Comparison of ENCODE assay signal across 2 cellular contexts in genomic region chr11:19739872-19740271, GRCh38.
TF ChIP-seq lines count a peak whose summit lies in the region.

No MANE protein-coding gene starts in this region.

TF ChIP-seq in IMR-90, 13 proteins besides CTCF, POLR2A, EP300 and RAD21:
- TF ChIP-seq NFE2L2 (IDR thresholded peaks at IDR 0.05; ENCODE audit: low read depth, low read length), result no peak
- peak; percentile 29; the same call in 1 of the 2 replicates for TF ChIP-seq SMC3 (IDR thresholded peaks at IDR 0.05; ENCODE audit: low read depth, low read length)

TF ChIP-seq in H1, 55 proteins besides CTCF, POLR2A, EP300 and RAD21:
- no peak for TF ChIP-seq E2F6 (IDR thresholded peaks at IDR 0.05)
- TF ChIP-seq MAX (IDR thresholded peaks at IDR 0.05), result no peak
- TF ChIP-seq SIN3A (conservative IDR thresholded peaks at IDR 0.05 in 1 of 2, IDR thresholded peaks at IDR 0.05 in 1 of 2; ENCODE audit: low read depth in 1 of 2, low read length in 2 of 2), result no peak
- TF ChIP-seq BRCA1 (IDR thresholded peaks at IDR 0.05; ENCODE audit: low read depth, low read length), result no peak
- no peak for TF ChIP-seq EGR1 (IDR thresholded peaks at IDR 0.05; ENCODE audit: borderline replicate concordance, low read depth, low read length)
- no peak for TF ChIP-seq SIRT6 (IDR thresholded peaks at IDR 0.05; ENCODE audit: low read length)
- TF ChIP-seq JUND (IDR thresholded peaks at IDR 0.05; ENCODE audit: low read length), result no peak
- no peak for TF ChIP-seq RBBP5 (IDR thresholded peaks at IDR 0.05; ENCODE audit: borderline replicate concordance, low read depth, low read length)
- TF ChIP-seq HDAC2 (IDR thresholded peaks at IDR 0.05; ENCODE audit: borderline replicate concordance in 1 of 2, low read depth in 2 of 2, low read length in 2 of 2), result no peak
- TF ChIP-seq ATF2 (IDR thresholded peaks at IDR 0.05; ENCODE audit: low read length), result no peak
- no peak for TF ChIP-seq TEAD4 (IDR thresholded peaks at IDR 0.05; ENCODE audit: low read depth, low read length)
- TF ChIP-seq YY1 (IDR thresholded peaks at IDR 0.05; ENCODE audit: low read depth, low read length), result no peak
